ENCODE assay signal across 1 cellular context in the genomic region with DNA sequence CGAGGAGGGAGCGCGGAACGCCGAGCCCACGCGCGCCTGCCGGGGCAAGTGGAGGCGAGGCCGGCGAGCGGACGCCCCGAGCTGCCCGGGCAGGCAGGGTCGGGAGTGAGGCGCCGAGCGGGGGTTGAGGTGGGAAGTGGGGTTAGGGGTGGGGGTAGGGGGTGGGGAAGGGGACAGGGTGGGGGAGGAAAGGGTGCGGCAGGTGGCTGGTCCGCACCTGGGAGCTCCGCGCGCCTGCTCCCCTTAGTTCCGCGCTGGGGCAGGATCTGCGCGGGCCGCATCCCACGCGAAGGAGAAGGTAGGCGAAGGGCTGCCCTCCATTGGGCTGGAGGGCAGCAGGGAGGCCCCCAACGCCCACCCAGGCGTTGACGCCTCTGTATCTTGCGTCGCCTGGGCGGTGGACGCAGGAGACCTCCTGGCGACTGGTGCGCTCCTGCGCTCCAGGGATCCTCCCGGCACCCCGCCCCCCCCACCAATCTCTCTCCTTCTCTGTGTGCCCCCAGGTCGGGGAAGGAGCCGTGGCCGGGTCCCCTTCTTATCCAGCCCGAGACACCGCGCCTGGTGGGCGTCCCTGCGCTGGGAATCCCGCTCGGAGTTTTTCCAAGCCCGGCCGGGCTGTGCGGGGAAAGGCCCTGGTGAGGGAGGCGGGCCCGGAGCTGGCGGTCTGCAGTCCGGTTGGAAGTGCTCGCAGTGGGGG.
TF ChIP-seq lines count a peak whose summit lies in the region.

No MANE protein-coding gene starts in this region.

TF ChIP-seq in endothelial cell of umbilical vein, 7 proteins besides CTCF, POLR2A, EP300 and RAD21 (continued from another document):
- no peak for TF ChIP-seq POLR2AphosphoS5 (IDR thresholded peaks at IDR 0.05; ENCODE audit: insufficient read depth, low read depth, low read length)
TF ChIP-seq in endothelial cell of umbilical vein: peak in this region for 1.
